In the genomic region with DNA sequence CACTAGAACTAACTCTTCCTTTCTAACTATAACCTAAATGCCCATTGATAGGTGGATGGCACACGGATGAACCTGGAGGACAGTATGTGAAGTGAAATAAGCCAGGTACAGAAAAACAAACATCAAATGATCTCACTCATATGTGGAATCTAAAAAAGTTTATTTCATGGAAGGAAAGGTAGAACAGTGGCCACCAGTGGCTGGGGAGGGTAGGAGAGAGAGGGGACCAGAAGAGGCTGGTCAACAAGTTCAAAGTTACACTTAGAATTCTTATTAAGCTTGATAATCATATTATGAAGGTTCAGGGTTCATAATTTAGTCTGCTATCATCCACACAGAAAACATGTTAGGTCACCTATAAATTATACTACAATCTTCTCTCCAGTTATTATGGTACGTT, we compare ENCODE assay signal across 28 cellular contexts.
DNase-seq lines count a peak whose midpoint lies in the region; ATAC-seq, FAIRE-seq and TF ChIP-seq lines count a peak whose summit lies in the region.
"Had no signal": no experiment of that assay in that cellular context is flagged by ENCODE, and none has a peak within 500 bp of the region (broad histone marks: within the 10 kb centered on the region; RNA-seq: fewer than 3 reads in every experiment).

No MANE protein-coding gene starts in this region.

- no peak overlapping the region for H2BK120ac ChIP-seq in H1 (replicated peaks; ENCODE audit: low read depth, low read length)

- H3K27ac Mint-ChIP-seq in HFFc6 (no peak overlapping the region), type B pancreatic cell (no peak overlapping the region)
- H3K27ac Mint-ChIP-seq: activated CD4-positive, alpha-beta memory T cell treated with anti-CD3 and anti-CD28 coated beads, Interleukin-2, amount 10 ng/mL, durations not matched to agents 7 days and 5 days; activated naive CD4-positive, alpha-beta T cell treated with anti-CD3 and anti-CD28 coated beads, Interleukin-2, amount 50 U/mL, for 72 hours; dendritic cell treated with granulocyte-macrophage colony-stimulating factor and Interleukin-4, amounts not matched to agents 40 ng/mL and 50 ng/mL, for 4 days; natural killer cell treated with Interleukin-12 subunit alpha and Interleukin-12 subunit beta and Interleukin-15 and Interleukin-18, amount 100 ng/mL, for 72 hours had no signal

- no peak overlapping the region for H3K14ac ChIP-seq in H1 (ENCODE audit: insufficient read length)

- H3K4me2 ChIP-seq in OCI-LY7 (ENCODE audit: low read length) (no peak overlapping the region; the same call in 1 of the 2 replicates), H1 (ENCODE audit: insufficient read depth in 1 of 2, low read depth in 2 of 2, low read length in 2 of 2) (no peak overlapping the region)

- H2AFZ ChIP-seq in OCI-LY7 (ENCODE audit: low read length) = no peak overlapping the region
- no peak overlapping the region for H2AFZ ChIP-seq in H1 (ENCODE audit: low read length)

- H4K91ac ChIP-seq in H1 (replicated peaks; ENCODE audit: insufficient read length, low read length) = no peak overlapping the region

- no TSS peak for BruUV-seq in OCI-LY7 (replicated peaks; lab: Mats Ljungman, UMichigan)

- H4K20me1 ChIP-seq in OCI-LY7 (ENCODE audit: insufficient read depth, low read length) = no peaks in the 10 kb centered on the region
- H4K20me1 ChIP-seq in H1 (replicated peaks in 1 of 2; ENCODE audit: control insufficient read depth in 1 of 2, insufficient read depth in 2 of 2, low read length in 2 of 2) = no peaks in the 10 kb centered on the region

- H3K4me1 ChIP-seq in OCI-LY7 (ENCODE audit: insufficient read depth, low read length, poor library complexity, severe bottlenecking) (peaks cover 6% of the 10 kb centered on the region), H1 (replicated peaks in 1 of 4; ENCODE audit: control insufficient read depth in 3 of 4, insufficient read depth in 4 of 4, low read length in 3 of 4) (no peaks in the 10 kb centered on the region)
- H3K4me1 ChIP-seq: spleen had no signal

- no peaks in the 10 kb centered on the region for H3K27me3 ChIP-seq in H1 (replicated peaks in 1 of 4; ENCODE audit: control insufficient read depth in 3 of 4, extremely low read depth in 1 of 4, insufficient read depth in 3 of 4, low read length in 3 of 4)
- H3K27me3 ChIP-seq: cardiac muscle cell, gastroesophageal sphincter, pancreas, spleen had no signal

- H3K36me3 ChIP-seq in OCI-LY7 (ENCODE audit: insufficient read depth, low read length) (0 out of 2 replicates have a peak, but pooled peaks cover 2% of the 10 kb centered on the region), H1 (ENCODE audit: control insufficient read depth in 2 of 4, insufficient read depth in 4 of 4, low read length in 3 of 4) (no peaks in the 10 kb centered on the region)
- H3K36me3 ChIP-seq: cardiac muscle cell, gastroesophageal sphincter, pancreas, spleen had no signal

- no peak for TF ChIP-seq RAD21 in H1 (IDR thresholded peaks at IDR 0.05 in 1 of 2, conservative IDR thresholded peaks at IDR 0.05 in 1 of 2; ENCODE audit: low read depth in 2 of 2, low read length in 2 of 2)

- H3K36me3 Mint-ChIP-seq in HFFc6 (ENCODE audit: low read depth) (no peaks in the 10 kb centered on the region), type B pancreatic cell (no peaks in the 10 kb centered on the region)
- H3K36me3 Mint-ChIP-seq: activated naive CD4-positive, alpha-beta T cell treated with anti-CD3 and anti-CD28 coated beads, Interleukin-2, amount 50 U/mL, for 72 hours; natural killer cell treated with Interleukin-12 subunit alpha and Interleukin-12 subunit beta and Interleukin-15 and Interleukin-18, amount 100 ng/mL, for 72 hours had no signal

- H4K8ac ChIP-seq in H1 (ENCODE audit: extremely low read depth, insufficient read depth, low read length) = no peak overlapping the region

- no peak for TF ChIP-seq POLR2A in H1 (IDR thresholded peaks at IDR 0.05; ENCODE audit: control extremely low read depth in 1 of 2, low read depth in 2 of 2, low read length in 2 of 2)

- H3K27me3 Mint-ChIP-seq in HFFc6 (ENCODE audit: insufficient read depth) (no peaks in the 10 kb centered on the region), type B pancreatic cell (no peaks in the 10 kb centered on the region)
- H3K27me3 Mint-ChIP-seq: activated CD4-positive, alpha-beta memory T cell treated with anti-CD3 and anti-CD28 coated beads, Interleukin-2, amount 10 ng/mL, durations not matched to agents 7 days and 5 days; dendritic cell treated with granulocyte-macrophage colony-stimulating factor and Interleukin-4, amounts not matched to agents 40 ng/mL and 50 ng/mL, for 4 days; natural killer cell treated with Interleukin-12 subunit alpha and Interleukin-12 subunit beta and Interleukin-15 and Interleukin-18, amount 100 ng/mL, for 72 hours had no signal

- H3K56ac ChIP-seq in H1 (replicated peaks; ENCODE audit: insufficient read length, low read depth, low read length) = no peak overlapping the region

- no peak overlapping the region for H2BK15ac ChIP-seq in H1 (ENCODE audit: low read length)

- WGBS in H1 (ENCODE audit: extremely low coverage in 1 of 2, insufficient coverage in 1 of 2, insufficient read length in 1 of 2, insufficient replicate concordance in 2 of 2, low coverage in 1 of 2, low lambda C conversion rate in 2 of 2, missing lambda C conversion rate in 1 of 2), 2 experiments = 92% methylated on average over 2 of the region's 2 CpGs; no CpG with 5 or more reads in 1 of the 2 experiments

- H3K27ac ChIP-seq in OCI-LY7 (ENCODE audit: low read depth, low read length, poor library complexity, severe bottlenecking) (no peak overlapping the region), H1 (ENCODE audit: low read depth, low read length) (no peak overlapping the region)
- H3K27ac ChIP-seq: cardiac muscle cell, pancreas had no signal

- H3K9me3 ChIP-seq in OCI-LY7 (ENCODE audit: low read length) = no peaks in the 10 kb centered on the region
- H3K9me3 ChIP-seq in H1 (ENCODE audit: insufficient read depth in 2 of 2, low read depth in 1 of 2, low read length in 1 of 2) = no peaks in the 10 kb centered on the region
- H3K9me3 ChIP-seq: gastroesophageal sphincter, pancreas, spleen had no signal

- no peaks in the 10 kb centered on the region for H3K9me3 Mint-ChIP-seq in HFFc6
- no peaks in the 10 kb centered on the region for H3K9me3 Mint-ChIP-seq in type B pancreatic cell
- H3K9me3 Mint-ChIP-seq: activated CD4-positive, alpha-beta memory T cell treated with anti-CD3 and anti-CD28 coated beads, Interleukin-2, amount 10 ng/mL, durations not matched to agents 7 days and 5 days; activated naive CD4-positive, alpha-beta T cell treated with anti-CD3 and anti-CD28 coated beads, Interleukin-2, amount 50 U/mL, for 72 hours; dendritic cell treated with granulocyte-macrophage colony-stimulating factor and Interleukin-4, amounts not matched to agents 40 ng/mL and 50 ng/mL, for 4 days; natural killer cell treated with Interleukin-12 subunit alpha and Interleukin-12 subunit beta and Interleukin-15 and Interleukin-18, amount 100 ng/mL, for 72 hours had no signal

- H3K23ac ChIP-seq in H1 (ENCODE audit: insufficient read length) = no peak overlapping the region

- H2AK5ac ChIP-seq in H1 (ENCODE audit: low read depth, low read length) = no peak overlapping the region

- FAIRE-seq in H1 (lab: Jason Lieb, UNC) = no peak
- FAIRE-seq: pancreas, TTC549 had no signal

- ATAC-seq in GM19324 (IDR thresholded peaks at IDR 0.05; ENCODE audit: low FRiP score, unreplicated experiment) = no peak
- ATAC-seq: activated naive CD4-positive, alpha-beta T cell treated with anti-CD3 and anti-CD28 coated beads, Interleukin-2, amount 50 U/mL, for 72 hours; gastroesophageal sphincter; natural killer cell treated with Interleukin-12 subunit alpha and Interleukin-12 subunit beta and Interleukin-15 and Interleukin-18, amount 100 ng/mL, for 72 hours; pancreas had no signal

- no peak for TF ChIP-seq EP300 in H1 (IDR thresholded peaks at IDR 0.05; ENCODE audit: borderline replicate concordance in 1 of 2, low read depth in 2 of 2, low read length in 2 of 2)

- H3K18ac ChIP-seq in H1 (ENCODE audit: extremely low read depth, low read length) = no peak overlapping the region

- H4K5ac ChIP-seq in H1 (ENCODE audit: insufficient read length, low read depth, low read length) = no peak overlapping the region

- DNase-seq in HFFc6 (no peak), OCI-LY7 (ENCODE audit: low spot score) (no peak), H1 (ENCODE audit: low read depth in 1 of 2, low spot score in 2 of 2) (no peak), type B pancreatic cell (ENCODE audit: extremely low spot score, unreplicated experiment) (no peak), cortex of kidney (lab: John Stamatoyannopoulos, UW) (no peak), kidney glomerular epithelial cell (lab: John Stamatoyannopoulos, UW) (no peak)
- DNase-seq: activated CD4-positive, alpha-beta memory T cell treated with anti-CD3 and anti-CD28 coated beads, Interleukin-2, amount 10 ng/mL, durations not matched to agents 7 days and 5 days; activated CD4-positive, alpha-beta T cell treated with anti-CD3 and anti-CD28 coated beads for 1 hour; activated CD8-positive, alpha-beta memory T cell treated with anti-CD3 and anti-CD28 coated beads, Interleukin-2, amount 50 U/mL, for 48 hours; C1 segment of cervical spinal cord; Calu3; IMR-90; NCI-H1105 treated with DMSO at 0.1 percent for 48 hours; NCI-H2029; NCI-H69; pancreas; retina; RPMI8226; spleen; stimulated activated CD4-positive, alpha-beta T cell treated with anti-CD3 and anti-CD28 coated beads, Interleukin-2, amount 100 ng/mL, for 48 hours; trophoblast cell had no signal

- H2BK5ac ChIP-seq in H1 (ENCODE audit: low read depth, low read length) = no peak overlapping the region

- POLR2A ChIA-PET in OCI-LY7 (lab: Charles Lee) = interaction anchor here (1.6 kb wide), 1 partner anchor 22 kb away, joined by 3 read pairs; no protein-coding TSS in a partner anchor
- POLR2A ChIA-PET in H1 (lab: Charles Lee; ENCODE audit: partially characterized antibody) = interaction anchor here (0.6 kb wide), 1 partner anchor 697 kb away, joined by 4 read pairs; no protein-coding TSS in a partner anchor

- intact Hi-C loops in OCI-LY7 (cut with micrococcal nuclease; ENCODE audit: unreplicated experiment) = no loop called here

- no peak overlapping the region for H2BK12ac ChIP-seq in H1 (ENCODE audit: low read depth, low read length)

- no peak overlapping the region for H3K4ac ChIP-seq in H1 (replicated peaks; ENCODE audit: insufficient read length, low read depth, low read length)

- H3K4me3 ChIP-seq in OCI-LY7 (ENCODE audit: low read depth, low read length, poor library complexity, severe bottlenecking) (no peak overlapping the region), H1 (ENCODE audit: extremely low read depth in 1 of 4, insufficient read depth in 2 of 4, low read depth in 3 of 4, low read length in 4 of 4) (no peak overlapping the region)
- H3K4me3 ChIP-seq: cardiac muscle cell, gastroesophageal sphincter, pancreas, spleen had no signal

- TF ChIP-seq CTCF in HFFc6 (IDR thresholded peaks at IDR 0.05) = 0 out of 2 replicates have a peak, but pooled peaks have one; percentile 15
- TF ChIP-seq CTCF in OCI-LY7 (conservative IDR thresholded peaks at IDR 0.05; ENCODE audit: low read length) = peak; percentile 40; the same call in 1 of the 2 replicates
- peak in 2 of 3 experiments; percentile 4 to 31; a peak in 2 of 4 replicates for TF ChIP-seq CTCF in H1 (IDR thresholded peaks at IDR 0.05; ENCODE audit: control extremely low read depth in 1 of 3, insufficient read depth in 1 of 3, low read depth in 1 of 3, low read length in 3 of 3)
- TF ChIP-seq CTCF in type B pancreatic cell (conservative IDR thresholded peaks at IDR 0.05) = peak; percentile 28

- H3K79me1 ChIP-seq in H1 (ENCODE audit: low read depth, low read length) = no peaks in the 10 kb centered on the region

- H3K4me1 Mint-ChIP-seq in HFFc6 (ENCODE audit: low read depth) (no peaks in the 10 kb centered on the region), type B pancreatic cell (ENCODE audit: unreplicated experiment) (no peaks in the 10 kb centered on the region)
- H3K4me1 Mint-ChIP-seq: activated CD4-positive, alpha-beta memory T cell treated with anti-CD3 and anti-CD28 coated beads, Interleukin-2, amount 10 ng/mL, durations not matched to agents 7 days and 5 days had no signal

- CTCF ChIA-PET in OCI-LY7 (lab: Charles Lee; ENCODE audit: unreplicated experiment) (no interaction called here), H1 (lab: Charles Lee; ENCODE audit: partially characterized antibody) (interaction anchor here (1.1 to 2.4 kb wide), 5 partner anchors 12 to 35 kb away, joined by 3 to 6 read pairs (median 4); no protein-coding TSS in a partner anchor)

- no peak overlapping the region for H3K9ac ChIP-seq in H1 (replicated peaks in 1 of 4; ENCODE audit: extremely low read depth in 1 of 4, low read depth in 3 of 4, low read length in 3 of 4)

- H2BK20ac ChIP-seq in H1 (ENCODE audit: low read length) = no peak overlapping the region

- H3K9me2 ChIP-seq in OCI-LY7 (ENCODE audit: insufficient read depth, low read length) = no peaks in the 10 kb centered on the region

- no peaks in the 10 kb centered on the region for H3K23me2 ChIP-seq in H1 (ENCODE audit: low read depth, low read length)

- H3K79me2 ChIP-seq in OCI-LY7 (ENCODE audit: insufficient read depth, low read depth, low read length) (no peaks in the 10 kb centered on the region), H1 (ENCODE audit: control insufficient read depth in 1 of 2, insufficient read depth in 2 of 2, low read length in 2 of 2) (no peaks in the 10 kb centered on the region)

- H3K4me3 Mint-ChIP-seq in HFFc6 = no peak overlapping the region
- H3K4me3 Mint-ChIP-seq in type B pancreatic cell = no peak overlapping the region
- H3K4me3 Mint-ChIP-seq: activated CD4-positive, alpha-beta memory T cell treated with anti-CD3 and anti-CD28 coated beads, Interleukin-2, amount 10 ng/mL, durations not matched to agents 7 days and 5 days; dendritic cell treated with granulocyte-macrophage colony-stimulating factor and Interleukin-4, amounts not matched to agents 40 ng/mL and 50 ng/mL, for 4 days; natural killer cell treated with Interleukin-12 subunit alpha and Interleukin-12 subunit beta and Interleukin-15 and Interleukin-18, amount 100 ng/mL, for 72 hours had no signal
